Comparison of ENCODE assay signal across 22 cellular contexts in the genomic region with DNA sequence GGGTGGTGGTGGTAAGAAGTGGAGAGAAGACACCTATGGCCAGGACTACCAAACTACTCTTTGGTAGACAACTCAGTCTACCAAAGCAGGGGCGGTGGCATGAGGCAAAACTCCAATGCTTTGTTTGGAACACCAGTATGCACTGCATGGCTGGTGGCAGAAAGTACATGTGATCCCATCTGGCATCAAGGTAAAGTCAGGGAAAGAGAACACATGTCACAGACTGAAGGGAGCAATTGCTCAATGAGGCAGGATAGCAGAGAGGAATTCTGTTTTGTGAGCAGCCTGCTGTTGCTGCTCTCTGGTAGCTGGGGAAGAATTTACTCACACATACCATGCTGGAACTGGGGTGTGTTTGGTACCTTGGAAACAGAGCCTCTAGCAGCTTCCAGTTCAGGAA.
"Had no signal": no experiment of that assay in that cellular context is flagged by ENCODE, and none has a peak within 500 bp of the region (broad histone marks: within the 10 kb centered on the region; RNA-seq: fewer than 3 reads in every experiment).

No MANE protein-coding gene starts in this region.

- H3K27me3 Mint-ChIP-seq: activated B cell treated with CpG ODN at 0.5 μM for 24 hours; activated CD4-positive, alpha-beta T cell treated with anti-CD3 and anti-CD28 coated beads for 36 hours; progenitor cell of endocrine pancreas had no signal

- H3K27me3 ChIP-seq: tibial artery had no signal

- H3K36me3 ChIP-seq: heart right ventricle, lower lobe of right lung, tibial artery had no signal

- H3K9me3 Mint-ChIP-seq: activated B cell treated with CpG ODN at 0.5 μM for 24 hours; activated naive CD8-positive, alpha-beta T cell treated with anti-CD3 and anti-CD28 coated beads, Interleukin-2, amount 10 ng/mL, durations not matched to agents 7 days and 5 days; neural crest cell; stimulated activated effector memory CD8-positive, alpha-beta T cell treated with anti-CD3 and anti-CD28 coated beads, Interleukin-12 subunit alpha, Interleukin-12 subunit beta, amount 100 ng/mL, for 72 hours; stimulated activated naive CD8-positive, alpha-beta T cell treated with anti-CD3 and anti-CD28 coated beads, Interleukin-15, amount 100 ng/mL, for 72 hours had no signal

- H3K27ac ChIP-seq: epithelial cell of prostate, heart right ventricle, lower lobe of right lung, tibial artery had no signal

- H3K9me3 ChIP-seq: lower lobe of right lung, tibial artery had no signal

- H3K4me1 Mint-ChIP-seq: activated B cell treated with CpG ODN at 0.5 μM for 24 hours; activated CD4-positive, alpha-beta T cell treated with anti-CD3 and anti-CD28 coated beads for 36 hours; activated naive CD8-positive, alpha-beta T cell treated with anti-CD3 and anti-CD28 coated beads, Interleukin-2, amount 10 ng/mL, durations not matched to agents 7 days and 5 days; neural crest cell; stimulated activated effector memory CD8-positive, alpha-beta T cell treated with anti-CD3 and anti-CD28 coated beads, Interleukin-12 subunit alpha, Interleukin-12 subunit beta, amount 100 ng/mL, for 72 hours had no signal

- H3K4me3 Mint-ChIP-seq: activated B cell treated with CpG ODN at 0.5 μM for 24 hours; activated CD4-positive, alpha-beta T cell treated with anti-CD3 and anti-CD28 coated beads for 36 hours; activated naive CD8-positive, alpha-beta T cell treated with anti-CD3 and anti-CD28 coated beads, Interleukin-2, amount 10 ng/mL, durations not matched to agents 7 days and 5 days; activated T-cell treated with anti-CD3 and anti-CD28 coated beads, Interleukin-2, amount 50 U/mL, for 4 hours; naive thymus-derived CD4-positive, alpha-beta T cell; neural crest cell; stimulated activated effector memory CD8-positive, alpha-beta T cell treated with anti-CD3 and anti-CD28 coated beads, Interleukin-12 subunit alpha, Interleukin-12 subunit beta, amount 100 ng/mL, for 72 hours; stimulated activated naive CD8-positive, alpha-beta T cell treated with anti-CD3 and anti-CD28 coated beads, Interleukin-15, amount 100 ng/mL, for 72 hours had no signal

- H3K4me1 ChIP-seq: lower lobe of right lung, tibial artery had no signal

- H3K4me3 ChIP-seq: heart right ventricle, lower lobe of right lung, tibial artery had no signal

- DNase-seq: activated B cell treated with CpG ODN at 0.5 μM for 24 hours; activated CD4-positive, alpha-beta T cell treated with anti-CD3 and anti-CD28 coated beads for 36 hours; activated CD4-positive, alpha-beta T cell treated with anti-CD3 and anti-CD28 coated beads, Interleukin-2, amount 50 U/mL, for 48 hours; activated CD8-positive, alpha-beta memory T cell treated with anti-CD3 and anti-CD28 coated beads, Interleukin-2, amount 50 U/mL, for 48 hours; activated naive CD4-positive, alpha-beta T cell treated with Interleukin-2 at 50 U/mL for 16 hours; activated naive CD8-positive, alpha-beta T cell treated with anti-CD3 and anti-CD28 coated beads, Interleukin-2, amount 10 ng/mL, durations not matched to agents 7 days and 5 days; activated T-cell treated with anti-CD3 and anti-CD28 coated beads, Interleukin-2, amount 50 U/mL, for 4 hours; amniotic stem cell; cerebellar nuclear complex; cortex of kidney; heart right ventricle; kidney; lower lobe of right lung; naive thymus-derived CD4-positive, alpha-beta T cell; stimulated activated naive CD8-positive, alpha-beta T cell treated with anti-CD3 and anti-CD28 coated beads, Interleukin-15, amount 100 ng/mL, for 72 hours; T-helper 9 cell; tibial artery had no signal

- H3K36me3 Mint-ChIP-seq: activated naive CD8-positive, alpha-beta T cell treated with anti-CD3 and anti-CD28 coated beads, Interleukin-2, amount 10 ng/mL, durations not matched to agents 7 days and 5 days; stimulated activated effector memory CD8-positive, alpha-beta T cell treated with anti-CD3 and anti-CD28 coated beads, Interleukin-12 subunit alpha, Interleukin-12 subunit beta, amount 100 ng/mL, for 72 hours had no signal

- ATAC-seq: activated CD4-positive, alpha-beta T cell treated with anti-CD3 and anti-CD28 coated beads for 36 hours; activated T-cell treated with anti-CD3 and anti-CD28 coated beads, Interleukin-2, amount 50 U/mL, for 4 hours; heart right ventricle; left lobe of liver; lower lobe of right lung; naive thymus-derived CD4-positive, alpha-beta T cell; stimulated activated effector memory CD8-positive, alpha-beta T cell treated with anti-CD3 and anti-CD28 coated beads, Interleukin-12 subunit alpha, Interleukin-12 subunit beta, amount 100 ng/mL, for 72 hours; stimulated activated naive CD8-positive, alpha-beta T cell treated with anti-CD3 and anti-CD28 coated beads, Interleukin-15, amount 100 ng/mL, for 72 hours had no signal

- H3K27ac Mint-ChIP-seq: activated B cell treated with CpG ODN at 0.5 μM for 24 hours; activated CD4-positive, alpha-beta T cell treated with anti-CD3 and anti-CD28 coated beads for 36 hours; activated naive CD8-positive, alpha-beta T cell treated with anti-CD3 and anti-CD28 coated beads, Interleukin-2, amount 10 ng/mL, durations not matched to agents 7 days and 5 days; naive thymus-derived CD4-positive, alpha-beta T cell; progenitor cell of endocrine pancreas; stimulated activated effector memory CD8-positive, alpha-beta T cell treated with anti-CD3 and anti-CD28 coated beads, Interleukin-12 subunit alpha, Interleukin-12 subunit beta, amount 100 ng/mL, for 72 hours; stimulated activated naive CD8-positive, alpha-beta T cell treated with anti-CD3 and anti-CD28 coated beads, Interleukin-15, amount 100 ng/mL, for 72 hours had no signal
